ENCODE assay signal across 23 cellular contexts in genomic region chr13:95620498-95621140, GRCh38. TPM values are rescaled to one million over a fixed set of nuclear protein-coding genes. Genes with fewer than 3 reads are reported as not detected.
A peak's percentile ranks its signal among the peaks of the same experiment; 100 is the strongest.
DNase-seq lines count a peak whose midpoint lies in the region; ATAC-seq and TF ChIP-seq lines count a peak whose summit lies in the region.
"Had no signal": no experiment of that assay in that cellular context is flagged by ENCODE, and none has a peak within 500 bp of the region (broad histone marks: within the 10 kb centered on the region; RNA-seq: fewer than 3 reads in every experiment).

No MANE protein-coding gene starts in this region.

- H2AFZ ChIP-seq in IMR-90 (replicated peaks; ENCODE audit: low read length, poor library complexity) (no peak overlapping the region), mammary epithelial cell (ENCODE audit: low read depth, low read length) (no peak overlapping the region)
- H2AFZ ChIP-seq: PC-9 had no signal

- no peak overlapping the region for H2AK5ac ChIP-seq in IMR-90 (ENCODE audit: low read depth, low read length)

- no peak for DNase-seq in IMR-90
- DNase-seq in colonic mucosa: peak; percentile 31
- DNase-seq in left ventricle myocardium superior: no peak
- DNase-seq in prostate gland (ENCODE audit: low spot score): no peak
- DNase-seq in stimulated activated naive CD8-positive, alpha-beta T cell treated with anti-CD3 and anti-CD28 coated beads, Interleukin-15, Interleukin-2, amounts not matched to agents 100 U/mL and 50 U/mL, for 24 hours: no peak
- DNase-seq in mammary epithelial cell: no peak
- DNase-seq: ACHN, DMS 273 treated with DMSO at 0.1 percent for 48 hours, DND-41, Karpas-422, MG63, NCI-H1048, NCI-H1436, NCI-H2029, NCI-H345, NCI-H524 treated with DMSO at 0.1 percent for 48 hours, PC-9, SJCRH30 had no signal

- TF ChIP-seq POLR2A in IMR-90 (IDR thresholded peaks at IDR 0.05; ENCODE audit: low read depth, low read length) (no peak), prostate gland (IDR thresholded peaks at IDR 0.05) (no peak)

- no peak overlapping the region for H2BK120ac ChIP-seq in IMR-90 (ENCODE audit: low read depth, low read length)

- H4K5ac ChIP-seq in IMR-90 (ENCODE audit: low read depth, low read length): no peak overlapping the region

- ATAC-seq in IMR-90 (ENCODE audit: low read depth) (peak; percentile 36), left ventricle myocardium superior (peak; percentile 72), GM19452 (IDR thresholded peaks at IDR 0.05; ENCODE audit: unreplicated experiment) (no peak), HG02678 (IDR thresholded peaks at IDR 0.05; ENCODE audit: unreplicated experiment) (no peak)
- no peak for ATAC-seq in stimulated activated naive CD8-positive, alpha-beta T cell treated with anti-CD3 and anti-CD28 coated beads, Interleukin-15, Interleukin-2, amounts not matched to agents 100 U/mL and 50 U/mL, for 24 hours

- WGBS in IMR-90 (ENCODE audit: extremely low coverage in 2 of 2, insufficient read length in 1 of 2), 2 experiments: 89% methylated on average over 1 of the region's 4 CpGs; no CpG with 5 or more reads in 1 of the 2 experiments
- WGBS in prostate gland: 65% methylated on average over 4 of the region's 4 CpGs
- 94% methylated on average over 4 of the region's 4 CpGs for WGBS in mammary epithelial cell (ENCODE audit: low coverage, missing lambda C conversion rate)

- H3K4ac ChIP-seq in IMR-90 (ENCODE audit: low read depth, low read length): no peak overlapping the region

- H4K20me1 ChIP-seq in IMR-90 (ENCODE audit: insufficient read depth, low read length) (peaks cover 6% of the 10 kb centered on the region), mammary epithelial cell (ENCODE audit: insufficient read depth, low read length) (no peaks in the 10 kb centered on the region)

- in situ Hi-C loops in IMR-90 (cut with MboI; ENCODE audit: low sequenced_read_pairs): no loop called here
- in situ Hi-C loops in mammary epithelial cell (cut with MboI; ENCODE audit: low sequenced_read_pairs in 2 of 2): loop anchor here in 1 of 2 donors (25.0 kb wide), 1 partner anchor 217 kb away; no protein-coding TSS in a partner anchor

- no peaks in the 10 kb centered on the region for H3K27me3 ChIP-seq in IMR-90 (ENCODE audit: control insufficient read depth, insufficient read depth, low read length)
- no peaks in the 10 kb centered on the region for H3K27me3 ChIP-seq in colonic mucosa
- no peaks in the 10 kb centered on the region for H3K27me3 ChIP-seq in prostate gland (replicated peaks; ENCODE audit: insufficient read depth)
- H3K27me3 ChIP-seq in mammary epithelial cell (ENCODE audit: insufficient read depth, low read length): no peaks in the 10 kb centered on the region
- H3K27me3 ChIP-seq: MG63, SJCRH30 had no signal

- no peak overlapping the region for H2BK15ac ChIP-seq in IMR-90 (ENCODE audit: low read depth, low read length)

- H3K9me3 ChIP-seq in IMR-90 (ENCODE audit: control insufficient read depth, insufficient read depth, low read length) (no peaks in the 10 kb centered on the region; the same call in 1 of the 2 replicates), colonic mucosa (no peaks in the 10 kb centered on the region), prostate gland (no peaks in the 10 kb centered on the region), mammary epithelial cell (replicated peaks; ENCODE audit: insufficient read depth, low read length) (no peaks in the 10 kb centered on the region)
- H3K9me3 ChIP-seq: MG63, SJCRH30 had no signal

- TF ChIP-seq RAD21 in IMR-90 (IDR thresholded peaks at IDR 0.05; ENCODE audit: low read length): no peak

- POLR2A ChIA-PET in IMR-90 (lab: Charles Lee; ENCODE audit: unreplicated experiment): no interaction called here

- H3K4me2 ChIP-seq in IMR-90 (ENCODE audit: low read depth, low read length) (no peak overlapping the region), mammary epithelial cell (ENCODE audit: insufficient read depth, low read depth, low read length) (no peak overlapping the region)
- H3K4me2 ChIP-seq: PC-9 had no signal

- H4K91ac ChIP-seq in IMR-90 (ENCODE audit: insufficient read depth, low read depth, low read length): no peak overlapping the region

- no peaks in the 10 kb centered on the region for H3K79me2 ChIP-seq in mammary epithelial cell (ENCODE audit: insufficient read depth, low read length)

- H3K27ac ChIP-seq in IMR-90 (ENCODE audit: insufficient read depth, low read length): peak overlapping the region; percentile 52; the same call in 1 of the 2 replicates
- no peak overlapping the region for H3K27ac ChIP-seq in colonic mucosa
- peak overlapping the region; percentile 51 to 59 for H3K27ac ChIP-seq in prostate gland
- no peak overlapping the region for H3K27ac ChIP-seq in mammary epithelial cell (ENCODE audit: insufficient read depth, low read depth, low read length)
- H3K27ac ChIP-seq: HL-60, PC-9, RWPE1, SJCRH30 had no signal

- no peak overlapping the region for H3K9ac ChIP-seq in IMR-90 (ENCODE audit: low read depth, low read length)
- H3K9ac ChIP-seq in colonic mucosa (ENCODE audit: low read depth in 2 of 2, low read length in 2 of 2): no peak overlapping the region
- H3K9ac ChIP-seq in mammary epithelial cell (ENCODE audit: insufficient read depth, low read length): no peak overlapping the region

- H4K8ac ChIP-seq in IMR-90 (ENCODE audit: low read depth in 2 of 2, low read length in 2 of 2): no peak overlapping the region

- H3K14ac ChIP-seq in IMR-90 (replicated peaks; ENCODE audit: low read depth, low read length): no peak overlapping the region

- H3K23ac ChIP-seq in IMR-90 (ENCODE audit: low read depth, low read length): no peak overlapping the region; the same call in 1 of the 2 replicates

- H3K4me3 ChIP-seq in IMR-90 (ENCODE audit: insufficient read depth, low read depth, low read length) (no peak overlapping the region), colonic mucosa (no peak overlapping the region), prostate gland (no peak overlapping the region), mammary epithelial cell (replicated peaks in 1 of 3; ENCODE audit: insufficient read depth in 1 of 3, low read depth in 2 of 3, low read length in 3 of 3) (no peak overlapping the region)
- H3K4me3 ChIP-seq: MG63, PC-9, SJCRH30 had no signal

- no peaks in the 10 kb centered on the region; the same call in 1 of the 2 replicates for H3K4me1 ChIP-seq in IMR-90 (ENCODE audit: control insufficient read depth, insufficient read depth, low read length)
- no peaks in the 10 kb centered on the region for H3K4me1 ChIP-seq in colonic mucosa
- peaks cover 8% of the 10 kb centered on the region for H3K4me1 ChIP-seq in prostate gland (replicated peaks)
- no peaks in the 10 kb centered on the region for H3K4me1 ChIP-seq in mammary epithelial cell (ENCODE audit: insufficient read depth, low read length)
- H3K4me1 ChIP-seq: SJCRH30 had no signal

- no peak overlapping the region for H3K56ac ChIP-seq in IMR-90 (ENCODE audit: extremely low read depth, insufficient read depth, low read length)

- H3K18ac ChIP-seq in IMR-90 (ENCODE audit: low read depth, low read length): no peak overlapping the region

- H3K9me1 ChIP-seq in IMR-90 (ENCODE audit: insufficient read depth, low read length): peaks cover 4% of the 10 kb centered on the region

- no peak overlapping the region for H2BK5ac ChIP-seq in IMR-90 (ENCODE audit: low read depth, low read length, poor library complexity, severe bottlenecking)

- H3K36me3 ChIP-seq in IMR-90 (ENCODE audit: control insufficient read depth, insufficient read depth, low read length) (peaks cover 53% of the 10 kb centered on the region), colonic mucosa (no peaks in the 10 kb centered on the region), prostate gland (no peaks in the 10 kb centered on the region), mammary epithelial cell (ENCODE audit: insufficient read depth, low read length) (peaks cover 25% of the 10 kb centered on the region)

- CTCF ChIA-PET in IMR-90 (lab: Yijun Ruan, JAX) (interaction anchor here (0.5 kb wide), 1 partner anchor 325 kb away, joined by 3 read pairs; no protein-coding TSS in a partner anchor), mammary epithelial cell (lab: Charles Lee; ENCODE audit: low non-redundant PET) (no interaction called here)

- H2AK9ac ChIP-seq in IMR-90 (replicated peaks; ENCODE audit: low read depth, low read length, poor library complexity): no peak overlapping the region

- no TSS peak for BruUV-seq in IMR-90 (replicated peaks; lab: Mats Ljungman, UMichigan)
- BruUV-seq in mammary epithelial cell (replicated peaks; lab: Mats Ljungman, UMichigan): no TSS peak

- dilution Hi-C loops in IMR-90 (cut with HindIII; ENCODE audit: low sequenced_read_pairs, unreplicated experiment) (no loop called here), mammary epithelial cell (cut with HindIII; ENCODE audit: low sequenced_read_pairs) (no loop called here)

- H2BK20ac ChIP-seq in IMR-90 (ENCODE audit: low read depth, low read length): no peak overlapping the region

- no peak for TF ChIP-seq CTCF in IMR-90 (conservative IDR thresholded peaks at IDR 0.05; ENCODE audit: low read depth, low read length)
- TF ChIP-seq CTCF in colonic mucosa (IDR thresholded peaks at IDR 0.05): no peak
- TF ChIP-seq CTCF in prostate gland (IDR thresholded peaks at IDR 0.05): no peak
- TF ChIP-seq CTCF in mammary epithelial cell (conservative IDR thresholded peaks at IDR 0.05 in 1 of 2, IDR thresholded peaks at IDR 0.05 in 1 of 2; ENCODE audit: extremely low read depth in 1 of 2, insufficient read depth in 1 of 2, low read depth in 1 of 2, low read length in 2 of 2): no peak

- H3K79me1 ChIP-seq in IMR-90 (ENCODE audit: low read depth in 1 of 2, low read length in 2 of 2): no peaks in the 10 kb centered on the region; a peak in 1 of 4 replicates

- intact Hi-C loops in IMR-90 (cut with micrococcal nuclease) (no loop called here), colonic mucosa (cut with DNase I) (no loop called here), left ventricle myocardium superior (cut with micrococcal nuclease) (no loop called here), prostate gland (cut with DNase I) (loop anchor here (5.0 kb wide), 1 partner anchor 42 kb away; no protein-coding TSS in a partner anchor), mammary epithelial cell (cut with micrococcal nuclease) (no loop called here)

RNA-seq across cellular contexts. Expression of gene DZIP1, which starts 23.9 kb away (rescaled TPM):
- total RNA-seq in IMR-90 (2012; rRNA removed): 12.2 and 16.9 TPM in 2 replicates
- 13.1 and 15.9 TPM in 2 replicates for polyA plus RNA-seq in IMR-90 (2012; rRNA removed)
- polyA plus RNA-seq in IMR-90 (2012; cell fraction: cytosol; rRNA removed): 6.5 and 11.4 TPM in 2 replicates
- 24.9 and 47.2 TPM in 2 replicates for polyA plus RNA-seq in IMR-90 (2012; cell fraction: nucleus; rRNA removed; ENCODE audit: low replicate concordance)
- total RNA-seq in colonic mucosa: 1 to 10 TPM; 2.2 to 3.6 TPM
- total RNA-seq in left ventricle myocardium superior: 4.0 TPM
- total RNA-seq in prostate gland: 10 to 100 TPM in 1 of 2 donors, 1 to 10 TPM in 1; 6.4 to 19.0 TPM
- total RNA-seq in mammary epithelial cell: 10 to 100 TPM; 28.3 to 29.3 TPM
- polyA plus RNA-seq in mammary epithelial cell: 8.0 TPM
- 13.6 TPM for polyA minus RNA-seq in mammary epithelial cell
- total RNA-seq: PC-9 had no signal
- polyA plus RNA-seq: IgD-negative memory B cell had no signal

RNA-seq across cellular contexts. Expression of gene DNAJC3, which starts 56.3 kb away (rescaled TPM):
- total RNA-seq in IMR-90 (2012; rRNA removed) (28.5 and 51.4 TPM in 2 replicates), colonic mucosa (10 to 100 TPM; 70.6 to 76.8 TPM), left ventricle myocardium superior (31.7 TPM), prostate gland (100 to 1,000 TPM in 1 of 2 donors, 10 to 100 TPM in 1; 44.7 to 106 TPM), mammary epithelial cell (10 to 100 TPM; 46.1 to 50.0 TPM)
- polyA plus RNA-seq in IMR-90 (2012; rRNA removed) (8.7 and 10.7 TPM in 2 replicates), mammary epithelial cell (14.2 TPM)
- polyA plus RNA-seq in IMR-90 (2012; cell fraction: cytosol; rRNA removed): 3.3 and 3.8 TPM in 2 replicates
- 1.3 and 4.2 TPM in 2 replicates for polyA plus RNA-seq in IMR-90 (2012; cell fraction: nucleus; rRNA removed; ENCODE audit: low replicate concordance)
- 36.7 TPM for polyA minus RNA-seq in mammary epithelial cell

Comparison
In these comparisons a context has a peak if more than half of its experiments do, and no peak if none do; other contexts are left out.
1. ATAC-seq: peak in IMR-90 (single experiment) and left ventricle myocardium superior (single experiment); none in stimulated activated naive CD8-positive, alpha-beta T cell treated with anti-CD3 and anti-CD28 coated beads, Interleukin-15, Interleukin-2, amounts not matched to agents 100 U/mL and 50 U/mL, for 24 hours (single experiment), GM19452 (single experiment) and HG02678 (single experiment).
2. H3K27ac ChIP-seq: peak in IMR-90 (single experiment) and prostate gland (2 of 2); none in colonic mucosa (single experiment) and mammary epithelial cell (single experiment).